In genomic region chr19:45527731-45528130, GRCh38 we compare ENCODE assay signal across 1 cellular context.
TF ChIP-seq lines count a peak whose summit lies in the region.

No MANE protein-coding gene starts in this region.

TF ChIP-seq in WTC11, 78 proteins besides CTCF, POLR2A, EP300 and RAD21 (continued from another document):
- no peak for TF ChIP-seq E2F5 (CRISPR knock-in tag; IDR thresholded peaks at IDR 0.05)
- no peak for TF ChIP-seq OVOL2 (CRISPR knock-in tag; IDR thresholded peaks at IDR 0.05; ENCODE audit: borderline replicate concordance)
- 0 out of 2 replicates have a peak, but pooled peaks have one; percentile 35 for TF ChIP-seq USF1 (CRISPR knock-in tag; IDR thresholded peaks at IDR 0.05)
- TF ChIP-seq MAX (CRISPR knock-in tag; IDR thresholded peaks at IDR 0.05): 0 out of 2 replicates have a peak, but pooled peaks have one; percentile 30
